In the genomic region with DNA sequence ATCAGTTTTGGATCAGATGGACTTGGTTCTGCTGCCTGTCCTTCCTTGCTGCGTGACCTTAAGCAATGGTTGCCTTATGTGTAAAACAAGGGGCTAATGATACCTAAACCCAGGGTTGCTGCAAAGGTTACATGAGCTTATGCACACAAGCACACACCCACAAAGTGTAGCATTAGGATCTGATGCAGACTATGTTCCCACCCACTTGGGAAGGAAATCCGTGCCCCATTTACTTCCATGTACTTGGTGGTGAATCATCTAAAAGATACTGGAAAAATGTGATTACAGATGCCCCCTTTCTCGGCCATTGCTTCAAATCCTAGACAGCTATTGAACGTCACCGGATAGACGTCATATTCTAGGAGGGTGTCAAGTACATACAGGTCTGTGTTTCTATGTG, we compare ENCODE assay signal across 27 cellular contexts.
DNase-seq lines count a peak whose midpoint lies in the region; ATAC-seq and TF ChIP-seq lines count a peak whose summit lies in the region.
"Had no signal": no experiment of that assay in that cellular context is flagged by ENCODE, and none has a peak within 500 bp of the region (broad histone marks: within the 10 kb centered on the region; RNA-seq: fewer than 3 reads in every experiment).

No MANE protein-coding gene starts in this region.

- H3K9ac ChIP-seq in trophoblast cell (ENCODE audit: low read length) = no peak overlapping the region
- H3K9ac ChIP-seq: GM23248 had no signal

- H3K9me3 Mint-ChIP-seq in activated CD8-positive, alpha-beta T cell treated with anti-CD3 and anti-CD28 coated beads for 36 hours = no peaks in the 10 kb centered on the region
- H3K9me3 Mint-ChIP-seq in activated CD8-positive, alpha-beta T cell treated with anti-CD3 and anti-CD28 coated beads, Interleukin-2, amount 10 ng/mL, durations not matched to agents 7 days and 5 days (ENCODE audit: insufficient read depth) = no peaks in the 10 kb centered on the region
- H3K9me3 Mint-ChIP-seq: activated CD4-positive, alpha-beta memory T cell treated with anti-CD3 and anti-CD28 coated beads, Interleukin-2, amount 10 ng/mL, durations not matched to agents 7 days and 5 days; CD14-positive monocyte; HFFc6; nephron; stimulated activated naive B cell treated with anti-CD40 and anti-IgM and Interleukin-4, amounts not matched to agents 10 μg/mL and 1 μg/mL and 100 μg/mL, for 72 hours had no signal

- H3K27ac ChIP-seq in HEK293 (ENCODE audit: extremely low read depth, low read depth, low read length) (no peak overlapping the region), caudate nucleus (ENCODE audit: low read depth, low read length) (peak overlapping the region; percentile 12), trophoblast cell (ENCODE audit: low read depth, low read length) (peak overlapping the region; percentile 100)
- H3K27ac ChIP-seq: gastrocnemius medialis, GM23248, lower lobe of right lung, skin epidermis, suprapubic skin, upper lobe of right lung had no signal

- TF ChIP-seq CTCF in activated CD8-positive, alpha-beta T cell treated with anti-CD3 and anti-CD28 coated beads for 36 hours (IDR thresholded peaks at IDR 0.05) = no peak
- no peak for TF ChIP-seq CTCF in HEK293 (tag by site-specific recombination; IDR thresholded peaks at IDR 0.05)

- peak overlapping the region; percentile 89 for H3K27ac Mint-ChIP-seq in activated CD8-positive, alpha-beta T cell treated with anti-CD3 and anti-CD28 coated beads for 36 hours
- H3K27ac Mint-ChIP-seq in activated CD8-positive, alpha-beta T cell treated with anti-CD3 and anti-CD28 coated beads, Interleukin-2, amount 10 ng/mL, durations not matched to agents 7 days and 5 days = no peak overlapping the region
- H3K27ac Mint-ChIP-seq: activated CD4-positive, alpha-beta memory T cell treated with anti-CD3 and anti-CD28 coated beads, Interleukin-2, amount 10 ng/mL, durations not matched to agents 7 days and 5 days; HFFc6; nephron; stimulated activated naive B cell treated with anti-CD40 and anti-IgM and Interleukin-4, amounts not matched to agents 10 μg/mL and 1 μg/mL and 100 μg/mL, for 72 hours had no signal

- WGBS in trophoblast cell (ENCODE audit: extremely low coverage, insufficient coverage, insufficient read length) = no CpG with 5 or more reads among the region's 6 CpGs

- H3K23ac ChIP-seq in trophoblast cell (ENCODE audit: low read length) = no peak overlapping the region

- H3K4me1 Mint-ChIP-seq in activated CD8-positive, alpha-beta T cell treated with anti-CD3 and anti-CD28 coated beads for 36 hours (ENCODE audit: low read depth) = peaks cover 56% of the 10 kb centered on the region
- H3K4me1 Mint-ChIP-seq in activated CD8-positive, alpha-beta T cell treated with anti-CD3 and anti-CD28 coated beads, Interleukin-2, amount 10 ng/mL, durations not matched to agents 7 days and 5 days (ENCODE audit: low read depth) = peaks cover 61% of the 10 kb centered on the region
- H3K4me1 Mint-ChIP-seq: stimulated activated naive B cell treated with anti-CD40 and anti-IgM and Interleukin-4, amounts not matched to agents 10 μg/mL and 1 μg/mL and 100 μg/mL, for 72 hours had no signal

- no peak overlapping the region for H3K4me2 ChIP-seq in trophoblast cell (ENCODE audit: low read length)

- H3K36me3 ChIP-seq in HEK293 (ENCODE audit: control insufficient read depth in 2 of 2, insufficient read depth in 1 of 2, low read length in 2 of 2) (no peaks in the 10 kb centered on the region), trophoblast cell (ENCODE audit: control insufficient read depth in 1 of 2, insufficient read depth in 2 of 2, low read length in 2 of 2) (no peaks in the 10 kb centered on the region)
- H3K36me3 ChIP-seq: gastrocnemius medialis, lower lobe of right lung, suprapubic skin, upper lobe of right lung had no signal

- intact Hi-C loops in activated CD8-positive, alpha-beta T cell treated with anti-CD3 and anti-CD28 coated beads for 36 hours (cut with micrococcal nuclease) = loop anchor here (5.0 kb wide), 1 partner anchor 34 kb away; no protein-coding TSS in a partner anchor

- H4K91ac ChIP-seq in trophoblast cell (ENCODE audit: low read depth, low read length) = peak overlapping the region; percentile 83

- no peak overlapping the region for H2AFZ ChIP-seq in trophoblast cell (ENCODE audit: insufficient read depth, low read length, poor library complexity)
- H2AFZ ChIP-seq: GM23248 had no signal

- peak overlapping the region; percentile 5 for H4K8ac ChIP-seq in trophoblast cell (ENCODE audit: low read depth, low read length)

- peaks cover 44% of the 10 kb centered on the region for H3K36me3 Mint-ChIP-seq in activated CD8-positive, alpha-beta T cell treated with anti-CD3 and anti-CD28 coated beads for 36 hours (ENCODE audit: low read depth)
- peaks cover 46% of the 10 kb centered on the region for H3K36me3 Mint-ChIP-seq in activated CD8-positive, alpha-beta T cell treated with anti-CD3 and anti-CD28 coated beads, Interleukin-2, amount 10 ng/mL, durations not matched to agents 7 days and 5 days (ENCODE audit: low read depth)
- H3K36me3 Mint-ChIP-seq: stimulated activated naive B cell treated with anti-CD40 and anti-IgM and Interleukin-4, amounts not matched to agents 10 μg/mL and 1 μg/mL and 100 μg/mL, for 72 hours had no signal

- H2BK120ac ChIP-seq in trophoblast cell (ENCODE audit: insufficient read depth, low read length, poor library complexity) = peak overlapping the region; percentile 88

- H2BK12ac ChIP-seq in trophoblast cell (ENCODE audit: low read length) = peak overlapping the region; percentile 14

- POLR2A ChIA-PET in activated CD8-positive, alpha-beta T cell treated with anti-CD3 and anti-CD28 coated beads for 36 hours (lab: Charles Lee) = interaction anchor here (0.6 to 4.0 kb wide), 7 partner anchors 9 to 85 kb away, joined by 3 to 24 read pairs (median 4); no protein-coding TSS in a partner anchor
- POLR2A ChIA-PET in activated CD8-positive, alpha-beta T cell treated with anti-CD3 and anti-CD28 coated beads, Interleukin-2, amount 10 ng/mL, durations not matched to agents 7 days and 5 days (lab: Charles Lee) = interaction anchor here (0.8 kb wide), 1 partner anchor 14 kb away, joined by 3 read pairs; no protein-coding TSS in a partner anchor
- POLR2A ChIA-PET in HEK293 (lab: Yijun Ruan, JAX) = no interaction called here

- CTCF ChIA-PET in activated CD8-positive, alpha-beta T cell treated with anti-CD3 and anti-CD28 coated beads for 36 hours (lab: Charles Lee) = interaction anchor here (0.9 to 1.1 kb wide), 2 partner anchors 24 to 42 kb away, joined by 3 read pairs; no protein-coding TSS in a partner anchor
- CTCF ChIA-PET in activated CD8-positive, alpha-beta T cell treated with anti-CD3 and anti-CD28 coated beads, Interleukin-2, amount 10 ng/mL, durations not matched to agents 7 days and 5 days (lab: Charles Lee) = interaction anchor here (1.4 kb wide), 1 partner anchor 12 kb away, joined by 4 read pairs; no protein-coding TSS in a partner anchor
- CTCF ChIA-PET in HEK293 (lab: Yijun Ruan, JAX) = no interaction called here

- no peak for DNase-seq in activated CD8-positive, alpha-beta T cell treated with anti-CD3 and anti-CD28 coated beads for 36 hours
- DNase-seq in activated CD8-positive, alpha-beta T cell treated with anti-CD3 and anti-CD28 coated beads, Interleukin-2, amount 10 ng/mL, durations not matched to agents 7 days and 5 days = no peak
- DNase-seq in caudate nucleus (lab: John Stamatoyannopoulos, UW) (peak in 15 of 61 donors; percentile 3 to 67 (median 11)), trophoblast cell (no peak), amygdala (lab: John Stamatoyannopoulos, UW) (no peak), NOMO-1 treated with dmso at 0.1 percent for 144 hours (lab: John Stamatoyannopoulos, UW; ENCODE audit: unreplicated experiment) (no peak)
- DNase-seq: activated CD4-positive, alpha-beta memory T cell treated with anti-CD3 and anti-CD28 coated beads, Interleukin-2, amount 10 ng/mL, durations not matched to agents 7 days and 5 days; gastrocnemius medialis; GM23248; HFFc6; kidney glomerular epithelial cell; lower lobe of right lung; midbrain; NCI-H1092; NCI-H187 treated with DMSO at 0.1 percent for 48 hours; NCI-H2171; NCI-H82; stimulated activated naive B cell treated with anti-CD40 and anti-IgM and Interleukin-4, amounts not matched to agents 10 μg/mL and 1 μg/mL and 100 μg/mL, for 72 hours; T-helper 1 cell; upper lobe of right lung had no signal

- no peak overlapping the region for H3K4me3 Mint-ChIP-seq in activated CD8-positive, alpha-beta T cell treated with anti-CD3 and anti-CD28 coated beads for 36 hours
- H3K4me3 Mint-ChIP-seq in activated CD8-positive, alpha-beta T cell treated with anti-CD3 and anti-CD28 coated beads, Interleukin-2, amount 10 ng/mL, durations not matched to agents 7 days and 5 days = no peak overlapping the region
- H3K4me3 Mint-ChIP-seq: activated CD4-positive, alpha-beta memory T cell treated with anti-CD3 and anti-CD28 coated beads, Interleukin-2, amount 10 ng/mL, durations not matched to agents 7 days and 5 days; CD14-positive monocyte; HFFc6; nephron; stimulated activated naive B cell treated with anti-CD40 and anti-IgM and Interleukin-4, amounts not matched to agents 10 μg/mL and 1 μg/mL and 100 μg/mL, for 72 hours had no signal

- no peak overlapping the region for H3K4me3 ChIP-seq in HEK293 (ENCODE audit: low read depth, low read length)
- no peak overlapping the region for H3K4me3 ChIP-seq in trophoblast cell (ENCODE audit: low read depth, low read length)
- H3K4me3 ChIP-seq: gastrocnemius medialis, GM23248, K562, lower lobe of right lung, skin epidermis, suprapubic skin, upper lobe of right lung had no signal

- H3K27me3 Mint-ChIP-seq in activated CD8-positive, alpha-beta T cell treated with anti-CD3 and anti-CD28 coated beads for 36 hours = no peaks in the 10 kb centered on the region
- H3K27me3 Mint-ChIP-seq in activated CD8-positive, alpha-beta T cell treated with anti-CD3 and anti-CD28 coated beads, Interleukin-2, amount 10 ng/mL, durations not matched to agents 7 days and 5 days (ENCODE audit: low read depth) = no peaks in the 10 kb centered on the region
- H3K27me3 Mint-ChIP-seq: activated CD4-positive, alpha-beta memory T cell treated with anti-CD3 and anti-CD28 coated beads, Interleukin-2, amount 10 ng/mL, durations not matched to agents 7 days and 5 days; stimulated activated naive B cell treated with anti-CD40 and anti-IgM and Interleukin-4, amounts not matched to agents 10 μg/mL and 1 μg/mL and 100 μg/mL, for 72 hours had no signal

- peaks cover 44% of the 10 kb centered on the region for H3K79me1 ChIP-seq in trophoblast cell (ENCODE audit: low read length)

- no peaks in the 10 kb centered on the region for H3K27me3 ChIP-seq in trophoblast cell (ENCODE audit: insufficient read depth, low read length)
- H3K27me3 ChIP-seq: gastrocnemius medialis, suprapubic skin, upper lobe of right lung had no signal

- peak overlapping the region; percentile 89 for H3K4ac ChIP-seq in trophoblast cell (ENCODE audit: low read depth, low read length)

- peak overlapping the region; percentile 9 for H3K14ac ChIP-seq in trophoblast cell (ENCODE audit: low read length)

- H3K9me3 ChIP-seq in HEK293 (ENCODE audit: control insufficient read depth, insufficient read depth, low read depth, low read length) (no peaks in the 10 kb centered on the region), trophoblast cell (ENCODE audit: insufficient read depth, low read depth, low read length) (peaks cover 2% of the 10 kb centered on the region)
- H3K9me3 ChIP-seq: gastrocnemius medialis, lower lobe of right lung, suprapubic skin, upper lobe of right lung had no signal

- H3K4me1 ChIP-seq in HEK293 (ENCODE audit: control insufficient read depth, insufficient read depth, low read length) (peaks cover 12% of the 10 kb centered on the region), trophoblast cell (ENCODE audit: control insufficient read depth in 1 of 2, insufficient read depth in 2 of 2, low read length in 2 of 2) (peaks cover 41 to 42% of the 10 kb centered on the region in 2 experiments)
- H3K4me1 ChIP-seq: suprapubic skin had no signal

- ATAC-seq in activated CD8-positive, alpha-beta T cell treated with anti-CD3 and anti-CD28 coated beads for 36 hours = no peak
- ATAC-seq in activated CD8-positive, alpha-beta T cell treated with anti-CD3 and anti-CD28 coated beads, Interleukin-2, amount 10 ng/mL, durations not matched to agents 7 days and 5 days = no peak
- ATAC-seq in HG02610 (IDR thresholded peaks at IDR 0.05; ENCODE audit: unreplicated experiment) = no peak
- ATAC-seq: gastrocnemius medialis; K562; lower lobe of right lung; stimulated activated naive B cell treated with anti-CD40 and anti-IgM and Interleukin-4, amounts not matched to agents 10 μg/mL and 1 μg/mL and 100 μg/mL, for 72 hours; upper lobe of right lung had no signal

- H4K12ac ChIP-seq in trophoblast cell (ENCODE audit: low read depth, low read length) = no peak overlapping the region

- peaks cover 7% of the 10 kb centered on the region for H3K79me2 ChIP-seq in trophoblast cell (ENCODE audit: control insufficient read depth, insufficient read depth, low read length, poor library complexity)

- H3K18ac ChIP-seq in trophoblast cell (ENCODE audit: low read length) = peak overlapping the region; percentile 12

- H2AK5ac ChIP-seq in trophoblast cell (ENCODE audit: low read length) = no peak overlapping the region

- peak overlapping the region; percentile 79 for H2BK5ac ChIP-seq in trophoblast cell (ENCODE audit: low read depth, low read length, poor library complexity)
